Comparison of ENCODE assay signal across 27 cellular contexts in the genomic region with DNA sequence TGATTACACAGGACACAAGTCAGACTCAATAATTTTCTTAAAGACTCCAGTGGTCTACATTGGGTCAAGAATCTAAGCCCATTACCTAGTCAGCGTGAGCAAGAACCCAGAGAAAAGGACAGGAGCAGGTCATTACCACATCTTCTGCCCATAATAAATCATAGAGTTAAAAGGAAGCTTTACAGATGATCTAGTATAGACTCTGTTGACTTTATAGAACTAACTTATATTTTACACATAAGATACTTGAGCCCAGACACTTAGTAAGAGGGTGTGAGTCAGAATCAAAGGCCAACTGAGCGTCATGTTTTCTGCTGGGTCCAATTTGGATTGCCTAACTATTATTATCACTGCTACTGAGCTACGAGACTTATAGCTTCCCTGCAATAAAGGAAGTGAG.
DNase-seq lines count a peak whose midpoint lies in the region; ATAC-seq and TF ChIP-seq lines count a peak whose summit lies in the region.
"Had no signal": no experiment of that assay in that cellular context is flagged by ENCODE, and none has a peak within 500 bp of the region (broad histone marks: within the 10 kb centered on the region; RNA-seq: fewer than 3 reads in every experiment).

No MANE protein-coding gene starts in this region.

- H3K27ac ChIP-seq in foreskin keratinocyte, result no peak overlapping the region
- H3K27ac ChIP-seq: esophagus squamous epithelium, right atrium auricular region, SJSA1, stomach, tibial nerve had no signal

- peaks cover 10% of the 10 kb centered on the region for H3K4me1 ChIP-seq in foreskin keratinocyte
- H3K4me1 ChIP-seq: Caco-2, esophagus squamous epithelium, right atrium auricular region, SJSA1, stomach, tibial nerve had no signal

- no peak for TF ChIP-seq CTCF in astrocyte of the spinal cord (IDR thresholded peaks at IDR 0.05; ENCODE audit: low read depth, low read length)
- no peak for TF ChIP-seq CTCF in foreskin keratinocyte (conservative IDR thresholded peaks at IDR 0.05)

- peak; percentile 51 for DNase-seq in Daoy (ENCODE audit: low read depth)
- DNase-seq in LHCN-M2 (ENCODE audit: low read depth), result peak; percentile 6
- peak; percentile 48 for DNase-seq in astrocyte of the spinal cord (ENCODE audit: low read depth, low spot score)
- peak; percentile 42 to 51 for DNase-seq in foreskin keratinocyte
- no peak for DNase-seq in retina
- DNase-seq in stimulated activated CD4-positive, alpha-beta T cell treated with anti-CD3 and anti-CD28 coated beads, Interleukin-4, amount 100 ng/mL, for 4 hours, result no peak
- DNase-seq in NCI-H187 treated with DMSO at 0.1 percent for 48 hours (lab: John Stamatoyannopoulos, UW), result no peak
- DNase-seq in NCI-H524 treated with DMSO at 0.1 percent for 48 hours (lab: John Stamatoyannopoulos, UW), result no peak
- DNase-seq: activated CD4-positive, alpha-beta T cell treated with anti-CD3 and anti-CD28 coated beads for 4 hours; activated naive CD4-positive, alpha-beta T cell treated with Interleukin-2 at 50 U/mL for 16 hours; activated T-cell treated with anti-CD3 and anti-CD28 coated beads, Interleukin-2, amount 50 U/mL, for 48 hours; Caco-2; cerebellar nuclear complex; effector CD8-positive, alpha-beta T cell; esophagus squamous epithelium; glutamatergic neuron; left cardiac atrium; naive thymus-derived CD8-positive, alpha-beta T cell; NCI-H187; NCI-H774; stimulated activated CD4-positive, alpha-beta T cell treated with anti-CD3 and anti-CD28 coated beads, Interleukin-12 subunit alpha, Interleukin-12 subunit beta, amount 100 ng/mL, for 4 hours; stomach; T-helper 17 cell had no signal

- in situ Hi-C loops in astrocyte of the spinal cord (cut with HindIII; ENCODE audit: low sequenced_read_pairs), result no loop called here

- H3K4me3 ChIP-seq in astrocyte of the spinal cord (ENCODE audit: low read depth, low read length), result no peak overlapping the region
- H3K4me3 ChIP-seq: esophagus squamous epithelium, K562, right atrium auricular region, SJSA1, stomach, tibial nerve had no signal

- no peak for ATAC-seq in foreskin keratinocyte
- ATAC-seq: K562; left cardiac atrium; naive thymus-derived CD8-positive, alpha-beta T cell; T-helper 17 cell had no signal

- H3K27me3 ChIP-seq in foreskin keratinocyte, result no peaks in the 10 kb centered on the region
- H3K27me3 ChIP-seq: esophagus squamous epithelium, right atrium auricular region, SJSA1, stomach, tibial nerve had no signal

Comparison
In these comparisons a context has a peak if more than half of its experiments do, and no peak if none do; other contexts are left out.
1. DNase-seq: peak in Daoy (single experiment), LHCN-M2 (single experiment), astrocyte of the spinal cord (single experiment) and foreskin keratinocyte (2 of 2); none in retina (single experiment), stimulated activated CD4-positive, alpha-beta T cell treated with anti-CD3 and anti-CD28 coated beads, Interleukin-4, amount 100 ng/mL, for 4 hours (0 of 2), NCI-H187 treated with DMSO at 0.1 percent for 48 hours (single experiment) and NCI-H524 treated with DMSO at 0.1 percent for 48 hours (single experiment).